11 cellular contexts compared by ENCODE assay signal in genomic region chr14:71235865-71236264, GRCh38.
A peak's percentile ranks its signal among the peaks of the same experiment; 100 is the strongest.
DNase-seq lines count a peak whose midpoint lies in the region; ATAC-seq, FAIRE-seq and TF ChIP-seq lines count a peak whose summit lies in the region.
"Had no signal": no experiment of that assay in that cellular context is flagged by ENCODE, and none has a peak within 500 bp of the region (broad histone marks: within the 10 kb centered on the region; RNA-seq: fewer than 3 reads in every experiment).

No MANE protein-coding gene starts in this region.

- no peaks in the 10 kb centered on the region for H3K9me1 ChIP-seq in endothelial cell of umbilical vein (replicated peaks; ENCODE audit: control insufficient read depth, extremely low read depth, insufficient read depth, low read length)

- H3K4me3 ChIP-seq in NB4 (ENCODE audit: low read depth, low read length) (no peak overlapping the region), endothelial cell of umbilical vein (replicated peaks in 1 of 3; ENCODE audit: insufficient read depth in 1 of 3, low read depth in 1 of 3, low read length in 3 of 3) (no peak overlapping the region)

- DNase-seq in AG09319 (ENCODE audit: extremely low read depth, low read depth) (peak; percentile 93), NB4 (ENCODE audit: low read depth) (peak; percentile 42), endothelial cell of umbilical vein (ENCODE audit: low read depth, low spot score) (peak; percentile 30), middle frontal gyrus (ENCODE audit: extremely low spot score, low spot score) (peak; percentile 73), Kasumi-1 (lab: John Stamatoyannopoulos, UW) (no peak), RPMI8226 (no peak), NCI-H1105 treated with DMSO at 0.1 percent for 48 hours (lab: John Stamatoyannopoulos, UW) (no peak)
- DNase-seq: DMS53, NCI-H1694 treated with DMSO at 0.1 percent for 48 hours had no signal

- no peak overlapping the region for H3K27ac ChIP-seq in endothelial cell of umbilical vein (ENCODE audit: insufficient read depth, low read depth, low read length)

- peak overlapping the region; percentile 27 for H2AFZ ChIP-seq in endothelial cell of umbilical vein (ENCODE audit: low read depth, low read length)

- POLR2A ChIA-PET in endothelial cell of umbilical vein (lab: Charles Lee) = no interaction called here

- intact Hi-C loops in endothelial cell of umbilical vein (cut with micrococcal nuclease) = no loop called here

- H3K4me1 ChIP-seq in endothelial cell of umbilical vein (ENCODE audit: control insufficient read depth, extremely low read depth, insufficient read depth, low read length) = no peaks in the 10 kb centered on the region

- CTCF ChIA-PET in endothelial cell of umbilical vein (lab: Charles Lee) = no interaction called here

- dilution Hi-C loops in endothelial cell of umbilical vein (cut with MboI; ENCODE audit: extremely low pct_ligation_motif_present, low sequenced_read_pairs) = no loop called here

- H3K9ac ChIP-seq in endothelial cell of umbilical vein (replicated peaks; ENCODE audit: extremely low read depth, insufficient read depth, low read length) = no peak overlapping the region

- H3K4me2 ChIP-seq in endothelial cell of umbilical vein (ENCODE audit: insufficient read depth, low read length) = no peak overlapping the region

- no peaks in the 10 kb centered on the region for H4K20me1 ChIP-seq in endothelial cell of umbilical vein (replicated peaks; ENCODE audit: control insufficient read depth, extremely low read depth, insufficient read depth, low read length)

- no peak for TF ChIP-seq POLR2A in NB4 (IDR thresholded peaks at IDR 0.05; ENCODE audit: extremely low read depth, insufficient read length)
- no peak for TF ChIP-seq POLR2A in endothelial cell of umbilical vein (IDR thresholded peaks at IDR 0.05; ENCODE audit: low read depth, low read length)

- BruUV-seq in endothelial cell of umbilical vein (replicated peaks; lab: Mats Ljungman, UMichigan) = no TSS peak

- H3K79me2 ChIP-seq in endothelial cell of umbilical vein (ENCODE audit: control insufficient read depth, insufficient read depth, low read length) = no peaks in the 10 kb centered on the region

- H3K27me3 ChIP-seq in endothelial cell of umbilical vein (ENCODE audit: control insufficient read depth in 2 of 2, insufficient read depth in 2 of 2, low read length in 2 of 2) = no peaks in the 10 kb centered on the region

- TF ChIP-seq CTCF in AG09319 (IDR thresholded peaks at IDR 0.05; ENCODE audit: low read depth, low read length) = no peak
- TF ChIP-seq CTCF in NB4 (IDR thresholded peaks at IDR 0.05; ENCODE audit: low read depth, low read length) = no peak
- TF ChIP-seq CTCF in endothelial cell of umbilical vein (IDR thresholded peaks at IDR 0.05; ENCODE audit: extremely low read depth in 1 of 2, insufficient read depth in 1 of 2, low read depth in 1 of 2, low read length in 2 of 2) = no peak

- no peak for FAIRE-seq in endothelial cell of umbilical vein (lab: Jason Lieb, UNC)
- FAIRE-seq: H54 had no signal

- no peaks in the 10 kb centered on the region for H3K36me3 ChIP-seq in endothelial cell of umbilical vein (ENCODE audit: control insufficient read depth in 2 of 2, extremely low read depth in 1 of 2, insufficient read depth in 2 of 2, low read length in 2 of 2)

- no peaks in the 10 kb centered on the region for H3K9me3 ChIP-seq in endothelial cell of umbilical vein (replicated peaks; ENCODE audit: control insufficient read depth, insufficient read depth, low read length)

- ATAC-seq in GM18511 (IDR thresholded peaks at IDR 0.05; ENCODE audit: unreplicated experiment) = no peak

TF ChIP-seq in endothelial cell of umbilical vein, 7 proteins besides CTCF, POLR2A, EP300 and RAD21:
- no peak for TF ChIP-seq MAX (IDR thresholded peaks at IDR 0.05; ENCODE audit: insufficient read depth, insufficient read length)
- TF ChIP-seq JUN (IDR thresholded peaks at IDR 0.05; ENCODE audit: borderline replicate concordance, insufficient read depth, insufficient read length, low read depth) = no peak
- no peak for TF ChIP-seq FOS (IDR thresholded peaks at IDR 0.05; ENCODE audit: borderline replicate concordance, insufficient read depth, low read length)
- TF ChIP-seq MYC (IDR thresholded peaks at IDR 0.05; ENCODE audit: low read depth, low read length) = no peak
- TF ChIP-seq GATA2 (IDR thresholded peaks at IDR 0.05; ENCODE audit: insufficient read depth, insufficient read length, low read depth, low read length) = no peak
- TF ChIP-seq EZH2 (IDR thresholded peaks at IDR 0.05; ENCODE audit: borderline replicate concordance, low read depth, low read length, severe bottlenecking) = no peak
- TF ChIP-seq POLR2AphosphoS5 (IDR thresholded peaks at IDR 0.05; ENCODE audit: insufficient read depth, low read depth, low read length) = no peak

Comparison
In these comparisons a context has a peak if more than half of its experiments do, and no peak if none do; other contexts are left out.
1. DNase-seq: peak in AG09319 (single experiment), NB4 (single experiment), endothelial cell of umbilical vein (single experiment) and middle frontal gyrus (single experiment); none in Kasumi-1 (0 of 2), RPMI8226 (single experiment) and NCI-H1105 treated with DMSO at 0.1 percent for 48 hours (single experiment).